ENCODE assay signal across 8 cellular contexts in the genomic region with DNA sequence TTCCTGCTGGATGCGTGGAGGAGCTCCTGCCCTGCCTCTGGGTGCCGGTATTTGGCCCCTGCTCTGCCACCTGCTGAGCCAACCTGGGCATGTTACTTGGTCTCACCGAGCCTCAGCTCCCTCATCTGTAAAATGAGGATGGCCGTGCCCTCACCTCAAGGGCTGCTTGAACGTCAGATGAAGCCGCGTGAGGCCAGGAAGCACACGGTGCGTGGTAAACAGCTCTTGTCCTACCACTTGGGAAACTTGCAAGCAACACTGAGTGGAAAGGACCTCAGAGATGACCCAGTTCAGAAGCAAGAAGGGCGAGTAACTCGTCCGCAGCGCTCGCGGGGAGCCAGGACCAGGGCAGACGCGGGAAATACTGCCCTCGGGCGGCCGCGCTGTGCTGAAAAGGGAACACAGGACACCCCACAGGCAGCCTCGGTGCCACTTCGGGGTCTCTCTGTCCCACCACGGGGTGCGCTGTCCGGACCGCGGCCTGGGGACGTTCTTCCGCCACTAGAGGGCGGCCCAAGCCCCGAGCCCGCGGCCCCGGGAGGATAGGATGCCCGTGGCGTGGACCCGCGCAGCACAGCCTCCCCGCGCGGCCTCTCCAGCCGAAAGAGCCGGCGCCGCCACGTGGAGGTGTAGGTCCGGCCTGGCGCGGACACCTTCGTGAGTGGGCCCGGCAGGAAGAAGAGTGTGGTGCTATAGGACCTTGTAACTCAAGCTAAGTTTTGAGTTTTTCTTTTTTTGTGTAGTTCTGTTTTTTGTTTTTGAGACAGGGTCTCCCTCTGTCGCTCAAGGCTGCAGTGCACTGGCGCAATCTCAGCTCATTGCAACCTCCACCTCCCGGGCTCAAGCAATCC.
DNase-seq lines count a peak whose midpoint lies in the region; ATAC-seq lines count a peak whose summit lies in the region.

No MANE protein-coding gene starts in this region.

- H3K4me1 Mint-ChIP-seq in activated naive CD4-positive, alpha-beta T cell treated with anti-CD3 and anti-CD28 coated beads, Interleukin-2, amount 10 ng/mL, durations not matched to agents 7 days and 5 days, result peaks cover 15% of the 10 kb centered on the region

- H3K9me3 Mint-ChIP-seq in activated naive CD4-positive, alpha-beta T cell treated with anti-CD3 and anti-CD28 coated beads, Interleukin-2, amount 10 ng/mL, durations not matched to agents 7 days and 5 days, result no peaks in the 10 kb centered on the region

- peaks cover 7% of the 10 kb centered on the region for H3K27me3 Mint-ChIP-seq in activated naive CD4-positive, alpha-beta T cell treated with anti-CD3 and anti-CD28 coated beads, Interleukin-2, amount 10 ng/mL, durations not matched to agents 7 days and 5 days

- H3K27ac Mint-ChIP-seq in activated naive CD4-positive, alpha-beta T cell treated with anti-CD3 and anti-CD28 coated beads, Interleukin-2, amount 10 ng/mL, durations not matched to agents 7 days and 5 days, result peak overlapping the region; percentile 53

- ATAC-seq in GM19397 (IDR thresholded peaks at IDR 0.05; ENCODE audit: unreplicated experiment) (peak; percentile 91), HG03460 (IDR thresholded peaks at IDR 0.05; ENCODE audit: unreplicated experiment) (peak; percentile 79), Right ventricle myocardium superior (ENCODE audit: poor library complexity) (peak; percentile 95)

- CTCF ChIA-PET in activated naive CD4-positive, alpha-beta T cell treated with anti-CD3 and anti-CD28 coated beads, Interleukin-2, amount 10 ng/mL, durations not matched to agents 7 days and 5 days (lab: Charles Lee), result interaction anchor here (0.6 to 5.3 kb wide), 27 partner anchors 8 to 270 kb away, joined by 3 to 82 read pairs (median 4); no protein-coding TSS in a partner anchor

- intact Hi-C loops in Right ventricle myocardium superior (cut with DNase I) (no loop called here), posterior cingulate gyrus (cut with DNase I) (loop anchor here (2.0 kb wide), 1 partner anchor 150 kb away; no protein-coding TSS in a partner anchor)

- H3K4me3 Mint-ChIP-seq in activated naive CD4-positive, alpha-beta T cell treated with anti-CD3 and anti-CD28 coated beads, Interleukin-2, amount 10 ng/mL, durations not matched to agents 7 days and 5 days, result peak overlapping the region; percentile 68

- peaks cover 2% of the 10 kb centered on the region for H3K36me3 Mint-ChIP-seq in activated naive CD4-positive, alpha-beta T cell treated with anti-CD3 and anti-CD28 coated beads, Interleukin-2, amount 10 ng/mL, durations not matched to agents 7 days and 5 days

- peak in 13 of 14 donors; percentile 23 to 80 (median 52) for DNase-seq in C1 segment of cervical spinal cord (lab: John Stamatoyannopoulos, UW)
- DNase-seq in SK-N-DZ (ENCODE audit: low spot score), result peak; percentile 52
- DNase-seq in activated naive CD4-positive, alpha-beta T cell treated with anti-CD3 and anti-CD28 coated beads, Interleukin-2, amount 10 ng/mL, durations not matched to agents 7 days and 5 days, result peak; percentile 76
- peak; percentile 85 for DNase-seq in Right ventricle myocardium superior
- DNase-seq in posterior cingulate gyrus, result peak; percentile 40 to 95 (median 65)
- peak; percentile 79 for DNase-seq in ureter (ENCODE audit: low spot score)

Comparison
In these comparisons a context has a peak if more than half of its experiments do, and no peak if none do; other contexts are left out.
1. Peak in every context shown above with its lines: DNase-seq and ATAC-seq.